ENCODE assay signal across 8 cellular contexts in the genomic region with DNA sequence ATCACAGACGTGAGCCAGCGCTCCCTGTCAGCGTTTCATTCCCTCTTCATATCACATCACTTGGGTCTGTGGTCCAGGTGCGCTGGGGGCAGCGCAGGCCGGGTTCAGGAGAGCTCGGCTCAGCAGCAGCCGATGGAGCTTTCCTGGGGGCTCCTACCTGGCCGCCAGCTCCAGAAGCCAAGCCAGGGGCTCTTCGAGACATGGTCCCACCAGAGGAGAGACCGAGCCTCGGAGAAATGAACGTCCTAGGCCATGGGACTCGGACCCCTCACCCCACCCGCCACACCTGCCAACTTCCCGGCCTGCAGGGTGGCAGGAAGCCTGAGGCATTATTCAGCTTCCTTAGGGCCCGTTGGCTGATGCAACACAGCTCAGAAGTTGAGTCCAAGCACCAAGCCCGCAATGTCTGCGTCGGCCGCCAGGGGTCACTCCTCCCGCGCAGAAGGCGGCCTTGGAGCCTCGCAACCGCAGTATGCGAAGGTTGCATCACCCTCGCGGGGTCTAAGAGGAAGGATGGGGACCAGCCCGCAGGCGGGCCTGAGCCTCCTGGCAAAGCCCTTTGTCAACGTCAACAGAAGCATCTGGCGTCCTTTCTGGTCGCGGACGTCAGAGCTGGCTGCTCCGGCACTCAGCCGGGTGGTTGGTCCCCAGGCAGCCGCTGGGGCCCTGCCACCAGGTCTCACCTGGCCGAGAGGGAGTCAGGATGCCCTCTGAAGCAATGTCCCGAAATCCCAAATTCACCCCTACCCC.
DNase-seq lines count a peak whose midpoint lies in the region; ATAC-seq and TF ChIP-seq lines count a peak whose summit lies in the region.

No MANE protein-coding gene starts in this region.

- peak; percentile 90 for TF ChIP-seq CTCF in AG10803 (conservative IDR thresholded peaks at IDR 0.05; ENCODE audit: low read length)

- H3K27me3 Mint-ChIP-seq in central memory CD8-positive, alpha-beta T cell = no peaks in the 10 kb centered on the region

- peaks cover 11% of the 10 kb centered on the region for H3K36me3 Mint-ChIP-seq in central memory CD8-positive, alpha-beta T cell (ENCODE audit: insufficient read depth)

- H3K4me3 Mint-ChIP-seq in central memory CD8-positive, alpha-beta T cell = no peak overlapping the region

- no peak overlapping the region for H3K4me3 ChIP-seq in AG10803 (ENCODE audit: low read length)

- ATAC-seq in GM18907 (IDR thresholded peaks at IDR 0.05; ENCODE audit: unreplicated experiment) (peak; percentile 53), HG03342 (IDR thresholded peaks at IDR 0.05; ENCODE audit: unreplicated experiment) (peak; percentile 46)
- ATAC-seq in central memory CD8-positive, alpha-beta T cell (replicated peaks; ENCODE audit: extremely low read depth, poor library complexity, severe bottlenecking) = peak; percentile 90

- peak; percentile 97 for DNase-seq in AG10803 (ENCODE audit: low read depth)
- DNase-seq in NCI-H446 treated with DMSO at 0.1 percent for 48 hours (lab: John Stamatoyannopoulos, UW) = peak; percentile 14
- peak; percentile 96 for DNase-seq in activated CD4-positive, CD25-positive, alpha-beta regulatory T cell treated with anti-CD3 and anti-CD28 coated beads, Interleukin-2, amount 50 U/mL, for 72 hours
- peak; percentile 90 to 95 for DNase-seq in central memory CD8-positive, alpha-beta T cell (ENCODE audit: low spot score in 2 of 2)
- peak; percentile 81 for DNase-seq in kidney glomerular epithelial cell (lab: John Stamatoyannopoulos, UW)
- DNase-seq in stimulated activated CD4-positive, alpha-beta T cell treated with anti-CD3 and anti-CD28 coated beads, Interleukin-1b, Interleukin-23, amount 100 ng/mL, for 4 hours (ENCODE audit: low read depth in 2 of 2) = peak; percentile 90 to 96

- no peaks in the 10 kb centered on the region for H3K9me3 Mint-ChIP-seq in central memory CD8-positive, alpha-beta T cell

- peaks cover 34% of the 10 kb centered on the region for H3K4me1 Mint-ChIP-seq in central memory CD8-positive, alpha-beta T cell

- H3K27ac Mint-ChIP-seq in central memory CD8-positive, alpha-beta T cell (ENCODE audit: low read depth) = peak overlapping the region; percentile 92

Comparison
In these comparisons a context has a peak if more than half of its experiments do, and no peak if none do; other contexts are left out.
1. DNase-seq: peak in every context shown above with its lines; median percentile 97 in AG10803; 96 in activated CD4-positive, CD25-positive, alpha-beta regulatory T cell treated with anti-CD3 and anti-CD28 coated beads, Interleukin-2, amount 50 U/mL, for 72 hours; 93 in stimulated activated CD4-positive, alpha-beta T cell treated with anti-CD3 and anti-CD28 coated beads, Interleukin-1b, Interleukin-23, amount 100 ng/mL, for 4 hours; 92 in central memory CD8-positive, alpha-beta T cell; 81 in kidney glomerular epithelial cell; 14 in NCI-H446 treated with DMSO at 0.1 percent for 48 hours.